ENCODE assay signal across 22 cellular contexts in genomic region chr7:2568521-2569223, GRCh38.
"Had no signal": no experiment of that assay in that cellular context is flagged by ENCODE, and none has a peak within 500 bp of the region (broad histone marks: within the 10 kb centered on the region; RNA-seq: fewer than 3 reads in every experiment).

No MANE protein-coding gene starts in this region.

- H3K27me3 ChIP-seq: colonic mucosa, spleen, testis, tibial artery had no signal

- H3K27me3 Mint-ChIP-seq: central memory CD8-positive, alpha-beta T cell; dendritic cell treated with granulocyte-macrophage colony-stimulating factor and Interleukin-4, amounts not matched to agents 40 ng/mL and 50 ng/mL, for 4 days; stimulated activated memory B cell treated with anti-CD40 and anti-IgM and Interleukin-4, amounts not matched to agents 10 μg/mL and 1 μg/mL and 100 μg/mL, for 72 hours; type B pancreatic cell had no signal

- FAIRE-seq: endothelial cell of umbilical vein, frontal cortex had no signal

- H3K4me3 Mint-ChIP-seq: central memory CD8-positive, alpha-beta T cell; dendritic cell treated with granulocyte-macrophage colony-stimulating factor and Interleukin-4, amounts not matched to agents 40 ng/mL and 50 ng/mL, for 4 days; immature natural killer cell; natural killer cell; neural crest cell; type B pancreatic cell had no signal

- H3K4me3 ChIP-seq: colonic mucosa, psoas muscle, skin epidermis, spleen, testis, tibial artery had no signal

- H3K36me3 ChIP-seq: colonic mucosa had no signal

- DNase-seq: colonic mucosa; effector CD8-positive, alpha-beta T cell; immature natural killer cell; islet precursor cell; mammary epithelial cell; natural killer cell; right cardiac atrium; stimulated activated CD4-positive, alpha-beta T cell treated with anti-CD3 and anti-CD28 coated beads, Interleukin-4, amount 100 ng/mL, for 4 hours; stimulated activated naive CD8-positive, alpha-beta T cell treated with anti-CD3 and anti-CD28 coated beads, Interleukin-15, Interleukin-2, amounts not matched to agents 100 U/mL and 50 U/mL, for 24 hours; testis; tibial artery had no signal

- H3K4me1 ChIP-seq: colonic mucosa, psoas muscle, testis had no signal

- H3K36me3 Mint-ChIP-seq: natural killer cell, type B pancreatic cell had no signal

- H3K27ac ChIP-seq: colonic mucosa, psoas muscle, skin epidermis, spleen, testis, tibial artery had no signal

- H3K9me3 ChIP-seq: colonic mucosa, psoas muscle, spleen, testis, tibial artery had no signal

- H3K9me3 Mint-ChIP-seq: central memory CD8-positive, alpha-beta T cell; dendritic cell treated with granulocyte-macrophage colony-stimulating factor and Interleukin-4, amounts not matched to agents 40 ng/mL and 50 ng/mL, for 4 days; immature natural killer cell; natural killer cell; neural crest cell; stimulated activated memory B cell treated with anti-CD40 and anti-IgM and Interleukin-4, amounts not matched to agents 10 μg/mL and 1 μg/mL and 100 μg/mL, for 72 hours; type B pancreatic cell had no signal

- ATAC-seq: left lobe of liver; natural killer cell; stimulated activated naive CD8-positive, alpha-beta T cell treated with anti-CD3 and anti-CD28 coated beads, Interleukin-15, Interleukin-2, amounts not matched to agents 100 U/mL and 50 U/mL, for 24 hours had no signal

- H3K27ac Mint-ChIP-seq: dendritic cell treated with granulocyte-macrophage colony-stimulating factor and Interleukin-4, amounts not matched to agents 40 ng/mL and 50 ng/mL, for 4 days; immature natural killer cell; natural killer cell; stimulated activated memory B cell treated with anti-CD40 and anti-IgM and Interleukin-4, amounts not matched to agents 10 μg/mL and 1 μg/mL and 100 μg/mL, for 72 hours; type B pancreatic cell had no signal
